ENCODE assay signal across 8 cellular contexts in the genomic region with DNA sequence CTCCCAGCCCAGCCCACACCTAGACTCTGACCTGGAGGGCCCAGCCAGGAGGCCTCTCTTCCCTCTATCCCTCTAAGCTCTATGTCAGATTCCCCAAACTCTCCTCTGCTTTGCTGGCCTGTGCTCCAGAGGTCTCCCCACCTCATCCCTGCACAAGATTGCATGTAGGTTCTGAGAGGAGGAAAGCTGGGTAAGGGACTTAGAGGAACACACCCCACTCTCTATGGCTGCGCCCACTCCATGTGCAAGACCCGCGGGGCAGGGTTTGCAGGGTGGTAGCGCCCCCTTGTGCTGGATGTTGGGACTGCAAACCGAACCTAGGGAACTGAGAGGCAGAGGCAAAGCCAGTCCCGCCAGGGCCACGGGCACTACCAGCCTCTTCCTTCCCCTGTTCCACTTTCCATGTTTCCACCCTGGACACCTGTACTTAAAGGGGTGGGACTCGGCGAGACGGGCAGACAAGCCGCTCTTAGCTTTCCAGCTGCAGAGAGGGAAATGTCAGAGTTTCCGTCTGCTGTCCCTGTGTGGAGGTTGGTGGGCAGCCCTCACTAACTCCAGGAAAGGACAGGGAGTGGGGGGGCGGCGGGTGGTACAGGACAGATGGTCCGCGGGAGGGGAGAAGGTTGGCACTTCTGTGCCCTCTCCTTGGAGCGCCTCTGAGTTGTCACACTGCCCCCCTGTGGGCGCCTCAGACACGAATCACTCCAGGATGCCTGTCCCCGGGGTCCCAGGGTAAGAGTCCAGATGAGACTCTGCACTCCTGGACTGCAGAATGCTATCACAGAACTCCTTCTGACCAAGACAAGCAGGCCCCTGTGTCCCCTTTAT. TPM values are rescaled to one million over a fixed set of nuclear protein-coding genes. Genes with fewer than 3 reads are reported as not detected.
DNase-seq lines count a peak whose midpoint lies in the region; ATAC-seq, FAIRE-seq and TF ChIP-seq lines count a peak whose summit lies in the region.

No MANE protein-coding gene starts in this region.

- H3K27me3 ChIP-seq in bronchial epithelial cell (ENCODE audit: control insufficient read depth, insufficient read depth, low read length), result no peaks in the 10 kb centered on the region

- H3K27ac Mint-ChIP-seq in activated B cell treated with CpG ODN at 0.5 μM for 24 hours, result peak overlapping the region; percentile 78

- intact Hi-C loops in activated B cell treated with CpG ODN at 0.5 μM for 24 hours (cut with micrococcal nuclease), result loop anchor here (1.0 to 2.0 kb wide), 17 partner anchors 18 to 538 kb away; a partner anchor contains a TSS

- peaks cover 6% of the 10 kb centered on the region for H3K27me3 Mint-ChIP-seq in activated B cell treated with CpG ODN at 0.5 μM for 24 hours

- peak overlapping the region; percentile 43 for H3K4me3 ChIP-seq in bronchial epithelial cell (ENCODE audit: low read depth, low read length)

- peak overlapping the region; percentile 79 for H3K4me3 Mint-ChIP-seq in activated B cell treated with CpG ODN at 0.5 μM for 24 hours

- no peaks in the 10 kb centered on the region for H3K36me3 Mint-ChIP-seq in activated B cell treated with CpG ODN at 0.5 μM for 24 hours (ENCODE audit: low read depth)

- POLR2A ChIA-PET in activated B cell treated with CpG ODN at 0.5 μM for 24 hours (lab: Charles Lee), result interaction anchor here (0.5 to 4.4 kb wide), 15 partner anchors 8 to 297 kb away, joined by 3 to 25 read pairs (median 4); a partner anchor contains a TSS

- DNase-seq in NCI-H2196 (lab: John Stamatoyannopoulos, UW; ENCODE audit: unreplicated experiment) (peak; percentile 78), activated B cell treated with CpG ODN at 0.5 μM for 24 hours (peak; percentile 97), bronchial epithelial cell (ENCODE audit: low read depth) (peak; percentile 68), iris pigment epithelial cell (ENCODE audit: low read depth) (peak; percentile 80), smooth muscle cell of the brain vasculature (ENCODE audit: low read depth, low spot score) (peak; percentile 65), cerebellar nuclear complex (lab: John Stamatoyannopoulos, UW) (no peak)

- H3K9me3 Mint-ChIP-seq in activated B cell treated with CpG ODN at 0.5 μM for 24 hours, result no peaks in the 10 kb centered on the region

- H3K36me3 ChIP-seq in bronchial epithelial cell (ENCODE audit: control insufficient read depth, insufficient read depth, low read length), result no peaks in the 10 kb centered on the region

- CTCF ChIA-PET in activated B cell treated with CpG ODN at 0.5 μM for 24 hours (lab: Charles Lee), result interaction anchor here (0.6 to 6.0 kb wide), 45 partner anchors 9 to 538 kb away, joined by 3 to 125 read pairs (median 5); a partner anchor contains a TSS

- no peak for FAIRE-seq in bronchial epithelial cell (lab: Jason Lieb, UNC)

- ATAC-seq in HG02884 (IDR thresholded peaks at IDR 0.05; ENCODE audit: unreplicated experiment), result peak; percentile 73
- peak; percentile 94 for ATAC-seq in activated B cell treated with CpG ODN at 0.5 μM for 24 hours (ENCODE audit: low read depth)

- peaks cover 6% of the 10 kb centered on the region for H3K4me1 Mint-ChIP-seq in activated B cell treated with CpG ODN at 0.5 μM for 24 hours

- TF ChIP-seq CTCF in GM12874 (IDR thresholded peaks at IDR 0.05; ENCODE audit: insufficient read depth, low read depth, low read length), result peak; percentile 94
- peak; percentile 81 for TF ChIP-seq CTCF in activated B cell treated with CpG ODN at 0.5 μM for 24 hours (IDR thresholded peaks at IDR 0.05)
- TF ChIP-seq CTCF in bronchial epithelial cell (IDR thresholded peaks at IDR 0.05; ENCODE audit: insufficient read depth, low read length, severe bottlenecking), result peak; percentile 93

RNA-seq across cellular contexts. Expression of a gene that starts 16.8 kb away (rescaled TPM):
- 3.4 and 4.1 TPM in 2 replicates for total RNA-seq in activated B cell treated with CpG ODN at 0.5 μM for 24 hours
- 126 and 140 TPM in 2 replicates for total RNA-seq in bronchial epithelial cell

RNA-seq across cellular contexts. Expression of a gene that starts 18.4 kb away (rescaled TPM):
- total RNA-seq in activated B cell treated with CpG ODN at 0.5 μM for 24 hours (83.2 and 83.3 TPM in 2 replicates), bronchial epithelial cell (34.8 and 63.6 TPM in 2 replicates)

RNA-seq across cellular contexts. Expression of a gene that starts 23.5 kb away (rescaled TPM):
- 142 and 150 TPM in 2 replicates for total RNA-seq in activated B cell treated with CpG ODN at 0.5 μM for 24 hours
- total RNA-seq in bronchial epithelial cell, result 33.2 and 38.7 TPM in 2 replicates

RNA-seq across cellular contexts. Expression of a gene that starts 29.9 kb away (rescaled TPM):
- total RNA-seq in activated B cell treated with CpG ODN at 0.5 μM for 24 hours, result 0.71 and 1.4 TPM in 2 replicates
- under 0.01 TPM in 1 of 2 replicates, not detected in the other for total RNA-seq in bronchial epithelial cell

RNA-seq across cellular contexts. Expression of a gene that starts 37.9 kb away (rescaled TPM):
- total RNA-seq in activated B cell treated with CpG ODN at 0.5 μM for 24 hours (30.8 and 33.7 TPM in 2 replicates), bronchial epithelial cell (0.51 and 0.79 TPM in 2 replicates)

Comparison
In these comparisons a context has a peak if more than half of its experiments do, and no peak if none do; other contexts are left out.
1. DNase-seq: peak in NCI-H2196 (single experiment), activated B cell treated with CpG ODN at 0.5 μM for 24 hours (single experiment), bronchial epithelial cell (single experiment), iris pigment epithelial cell (single experiment) and smooth muscle cell of the brain vasculature (single experiment); none in cerebellar nuclear complex (0 of 2).
2. RNA of a gene that starts 16.8 kb away (total RNA-seq): 126 to 140 TPM in bronchial epithelial cell; 3.4 to 4.1 TPM in activated B cell treated with CpG ODN at 0.5 μM for 24 hours; every median in the first group is over 10 times any median in the second.
3. Peak in every context shown above with its lines, with median percentiles within 50 percentile points of each other: CTCF ChIP-seq.